Comparison of ENCODE assay signal across 1 cellular context in genomic region chr19:55585658-55586339, GRCh38.
TF ChIP-seq lines count a peak whose summit lies in the region.

No MANE protein-coding gene starts in this region.

TF ChIP-seq in WTC11, 78 proteins besides CTCF, POLR2A, EP300 and RAD21 (continued from another document):
- TF ChIP-seq, protein P1, sequence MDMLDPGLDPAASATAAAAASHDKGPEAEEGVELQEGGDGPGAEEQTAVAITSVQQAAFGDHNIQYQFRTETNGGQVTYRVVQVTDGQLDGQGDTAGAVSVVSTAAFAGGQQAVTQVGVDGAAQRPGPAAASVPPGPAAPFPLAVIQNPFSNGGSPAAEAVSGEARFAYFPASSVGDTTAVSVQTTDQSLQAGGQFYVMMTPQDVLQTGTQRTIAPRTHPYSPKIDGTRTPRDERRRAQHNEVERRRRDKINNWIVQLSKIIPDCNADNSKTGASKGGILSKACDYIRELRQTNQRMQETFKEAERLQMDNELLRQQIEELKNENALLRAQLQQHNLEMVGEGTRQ (CRISPR knock-in tag; IDR thresholded peaks at IDR 0.05): peak; percentile 73
- TF ChIP-seq RORB (CRISPR knock-in tag; IDR thresholded peaks at IDR 0.05) (no peak), SOX15 (CRISPR knock-in tag; IDR thresholded peaks at IDR 0.05) (no peak), SMAD3 (CRISPR knock-in tag; IDR thresholded peaks at IDR 0.05; ENCODE audit: borderline replicate concordance) (no peak), ZNF423 (CRISPR knock-in tag; IDR thresholded peaks at IDR 0.05) (peak; percentile 40; the same call in 1 of the 2 replicates), FOXJ3 (CRISPR knock-in tag; IDR thresholded peaks at IDR 0.05; ENCODE audit: borderline replicate concordance) (no peak), ZBTB43 (CRISPR knock-in tag; IDR thresholded peaks at IDR 0.05) (no peak), PRRX2 (CRISPR knock-in tag; IDR thresholded peaks at IDR 0.05) (no peak), MAX (CRISPR knock-in tag; IDR thresholded peaks at IDR 0.05) (no peak), CREB1 (CRISPR knock-in tag; IDR thresholded peaks at IDR 0.05) (no peak), TP53 (CRISPR knock-in tag; IDR thresholded peaks at IDR 0.05) (no peak), FOXK1 (CRISPR knock-in tag; IDR thresholded peaks at IDR 0.05) (no peak), NR3C1 (CRISPR knock-in tag; conservative IDR thresholded peaks at IDR 0.05; ENCODE audit: low read depth) (no peak), ZNF396 (CRISPR knock-in tag; IDR thresholded peaks at IDR 0.05; ENCODE audit: borderline replicate concordance) (no peak), RELA (CRISPR knock-in tag; IDR thresholded peaks at IDR 0.05; ENCODE audit: borderline replicate concordance) (no peak), GRHL2 (CRISPR knock-in tag; IDR thresholded peaks at IDR 0.05; ENCODE audit: insufficient replicate concordance, severe bottlenecking) (no peak), ZNF281 (CRISPR knock-in tag; IDR thresholded peaks at IDR 0.05) (0 out of 2 replicates have a peak, but pooled peaks have one; percentile 13), ZNF232 (CRISPR knock-in tag; IDR thresholded peaks at IDR 0.05) (no peak), MXD4 (CRISPR knock-in tag; IDR thresholded peaks at IDR 0.05; ENCODE audit: borderline replicate concordance) (no peak), GTF2I (CRISPR knock-in tag; conservative IDR thresholded peaks at IDR 0.05) (0 out of 2 replicates have a peak, but pooled peaks have one; percentile 47), TCF7 (CRISPR knock-in tag; IDR thresholded peaks at IDR 0.05; ENCODE audit: low read depth) (no peak), USF1 (CRISPR knock-in tag; IDR thresholded peaks at IDR 0.05) (peak; percentile 54), JUN (CRISPR knock-in tag; IDR thresholded peaks at IDR 0.05) (no peak), KAT7 (CRISPR knock-in tag; IDR thresholded peaks at IDR 0.05; ENCODE audit: borderline replicate concordance) (no peak), TEAD4 (CRISPR knock-in tag; IDR thresholded peaks at IDR 0.05) (no peak), NFATC4 (CRISPR knock-in tag; IDR thresholded peaks at IDR 0.05) (no peak), ATF2 (CRISPR knock-in tag; IDR thresholded peaks at IDR 0.05; ENCODE audit: borderline replicate concordance, low read depth) (no peak)
- TF ChIP-seq, protein P2, sequence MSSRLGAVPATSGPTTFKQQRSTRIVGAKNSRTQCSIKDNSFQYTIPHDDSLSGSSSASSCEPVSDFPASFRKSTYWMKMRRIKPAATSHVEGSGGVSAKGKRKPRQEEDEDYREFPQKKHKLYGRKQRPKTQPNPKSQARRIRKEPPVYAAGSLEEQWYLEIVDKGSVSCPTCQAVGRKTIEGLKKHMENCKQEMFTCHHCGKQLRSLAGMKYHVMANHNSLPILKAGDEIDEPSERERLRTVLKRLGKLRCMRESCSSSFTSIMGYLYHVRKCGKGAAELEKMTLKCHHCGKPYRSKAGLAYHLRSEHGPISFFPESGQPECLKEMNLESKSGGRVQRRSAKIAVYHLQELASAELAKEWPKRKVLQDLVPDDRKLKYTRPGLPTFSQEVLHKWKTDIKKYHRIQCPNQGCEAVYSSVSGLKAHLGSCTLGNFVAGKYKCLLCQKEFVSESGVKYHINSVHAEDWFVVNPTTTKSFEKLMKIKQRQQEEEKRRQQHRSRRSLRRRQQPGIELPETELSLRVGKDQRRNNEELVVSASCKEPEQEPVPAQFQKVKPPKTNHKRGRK (CRISPR knock-in tag; IDR thresholded peaks at IDR 0.05; ENCODE audit: borderline replicate concordance): no peak
- TF ChIP-seq, protein P3, sequence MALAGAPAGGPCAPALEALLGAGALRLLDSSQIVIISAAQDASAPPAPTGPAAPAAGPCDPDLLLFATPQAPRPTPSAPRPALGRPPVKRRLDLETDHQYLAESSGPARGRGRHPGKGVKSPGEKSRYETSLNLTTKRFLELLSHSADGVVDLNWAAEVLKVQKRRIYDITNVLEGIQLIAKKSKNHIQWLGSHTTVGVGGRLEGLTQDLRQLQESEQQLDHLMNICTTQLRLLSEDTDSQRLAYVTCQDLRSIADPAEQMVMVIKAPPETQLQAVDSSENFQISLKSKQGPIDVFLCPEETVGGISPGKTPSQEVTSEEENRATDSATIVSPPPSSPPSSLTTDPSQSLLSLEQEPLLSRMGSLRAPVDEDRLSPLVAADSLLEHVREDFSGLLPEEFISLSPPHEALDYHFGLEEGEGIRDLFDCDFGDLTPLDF (CRISPR knock-in tag; IDR thresholded peaks at IDR 0.05): no peak
- TF ChIP-seq, protein P4, sequence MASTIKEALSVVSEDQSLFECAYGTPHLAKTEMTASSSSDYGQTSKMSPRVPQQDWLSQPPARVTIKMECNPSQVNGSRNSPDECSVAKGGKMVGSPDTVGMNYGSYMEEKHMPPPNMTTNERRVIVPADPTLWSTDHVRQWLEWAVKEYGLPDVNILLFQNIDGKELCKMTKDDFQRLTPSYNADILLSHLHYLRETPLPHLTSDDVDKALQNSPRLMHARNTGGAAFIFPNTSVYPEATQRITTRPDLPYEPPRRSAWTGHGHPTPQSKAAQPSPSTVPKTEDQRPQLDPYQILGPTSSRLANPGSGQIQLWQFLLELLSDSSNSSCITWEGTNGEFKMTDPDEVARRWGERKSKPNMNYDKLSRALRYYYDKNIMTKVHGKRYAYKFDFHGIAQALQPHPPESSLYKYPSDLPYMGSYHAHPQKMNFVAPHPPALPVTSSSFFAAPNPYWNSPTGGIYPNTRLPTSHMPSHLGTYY (CRISPR knock-in tag; IDR thresholded peaks at IDR 0.05): no peak
- TF ChIP-seq, protein P5, sequence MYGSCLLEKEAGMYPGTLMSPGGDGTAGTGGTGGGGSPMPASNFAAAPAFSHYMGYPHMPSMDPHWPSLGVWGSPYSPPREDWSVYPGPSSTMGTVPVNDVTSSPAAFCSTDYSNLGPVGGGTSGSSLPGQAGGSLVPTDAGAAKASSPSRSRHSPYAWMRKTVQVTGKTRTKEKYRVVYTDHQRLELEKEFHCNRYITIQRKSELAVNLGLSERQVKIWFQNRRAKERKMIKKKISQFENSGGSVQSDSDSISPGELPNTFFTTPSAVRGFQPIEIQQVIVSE (CRISPR knock-in tag; IDR thresholded peaks at IDR 0.05; ENCODE audit: borderline replicate concordance): no peak
- TF ChIP-seq, protein P6, sequence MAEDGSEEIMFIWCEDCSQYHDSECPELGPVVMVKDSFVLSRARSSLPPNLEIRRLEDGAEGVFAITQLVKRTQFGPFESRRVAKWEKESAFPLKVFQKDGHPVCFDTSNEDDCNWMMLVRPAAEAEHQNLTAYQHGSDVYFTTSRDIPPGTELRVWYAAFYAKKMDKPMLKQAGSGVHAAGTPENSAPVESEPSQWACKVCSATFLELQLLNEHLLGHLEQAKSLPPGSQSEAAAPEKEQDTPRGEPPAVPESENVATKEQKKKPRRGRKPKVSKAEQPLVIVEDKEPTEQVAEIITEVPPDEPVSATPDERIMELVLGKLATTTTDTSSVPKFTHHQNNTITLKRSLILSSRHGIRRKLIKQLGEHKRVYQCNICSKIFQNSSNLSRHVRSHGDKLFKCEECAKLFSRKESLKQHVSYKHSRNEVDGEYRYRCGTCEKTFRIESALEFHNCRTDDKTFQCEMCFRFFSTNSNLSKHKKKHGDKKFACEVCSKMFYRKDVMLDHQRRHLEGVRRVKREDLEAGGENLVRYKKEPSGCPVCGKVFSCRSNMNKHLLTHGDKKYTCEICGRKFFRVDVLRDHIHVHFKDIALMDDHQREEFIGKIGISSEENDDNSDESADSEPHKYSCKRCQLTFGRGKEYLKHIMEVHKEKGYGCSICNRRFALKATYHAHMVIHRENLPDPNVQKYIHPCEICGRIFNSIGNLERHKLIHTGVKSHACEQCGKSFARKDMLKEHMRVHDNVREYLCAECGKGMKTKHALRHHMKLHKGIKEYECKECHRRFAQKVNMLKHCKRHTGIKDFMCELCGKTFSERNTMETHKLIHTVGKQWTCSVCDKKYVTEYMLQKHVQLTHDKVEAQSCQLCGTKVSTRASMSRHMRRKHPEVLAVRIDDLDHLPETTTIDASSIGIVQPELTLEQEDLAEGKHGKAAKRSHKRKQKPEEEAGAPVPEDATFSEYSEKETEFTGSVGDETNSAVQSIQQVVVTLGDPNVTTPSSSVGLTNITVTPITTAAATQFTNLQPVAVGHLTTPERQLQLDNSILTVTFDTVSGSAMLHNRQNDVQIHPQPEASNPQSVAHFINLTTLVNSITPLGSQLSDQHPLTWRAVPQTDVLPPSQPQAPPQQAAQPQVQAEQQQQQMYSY (CRISPR knock-in tag; IDR thresholded peaks at IDR 0.05): no peak
TF ChIP-seq in WTC11: peak in this region for 10.
